In the genomic region with DNA sequence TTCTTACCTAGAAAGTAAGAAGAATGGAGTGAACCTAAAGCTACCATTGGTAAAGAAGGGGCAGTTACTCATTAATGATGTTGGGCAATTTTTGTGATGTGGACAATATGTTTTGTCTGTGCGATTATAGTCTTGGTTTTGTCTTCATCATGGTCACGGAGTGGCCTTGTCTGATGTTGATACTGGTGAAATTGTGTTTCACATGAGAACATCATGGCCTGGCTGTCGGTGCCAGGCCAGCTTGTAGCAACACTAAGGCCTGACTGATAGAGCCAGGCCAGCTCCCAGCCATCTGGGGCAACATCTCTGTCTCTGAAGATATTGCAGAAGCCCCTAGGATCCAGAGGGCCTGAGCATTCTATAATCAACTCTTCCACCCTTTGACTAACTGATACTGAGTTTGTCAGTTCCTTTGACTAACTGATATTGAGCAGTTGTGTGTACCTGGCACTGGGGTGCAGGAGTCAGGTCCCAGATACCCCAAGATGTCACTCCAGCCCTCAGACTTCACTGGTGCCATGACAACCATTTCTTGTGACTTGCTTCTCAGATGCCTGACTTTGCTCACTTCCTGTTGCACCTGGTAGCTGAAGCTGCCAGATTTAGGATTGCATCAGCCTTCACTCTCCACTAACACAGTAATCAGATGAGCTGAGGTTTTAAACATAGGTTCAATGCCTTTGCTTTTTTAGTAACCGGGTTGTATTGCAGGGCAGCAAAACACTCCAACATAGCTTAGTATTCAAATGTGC, we compare ENCODE assay signal across 8 cellular contexts.
DNase-seq lines count a peak whose midpoint lies in the region; ATAC-seq, FAIRE-seq and TF ChIP-seq lines count a peak whose summit lies in the region.

No MANE protein-coding gene starts in this region.

- TF ChIP-seq CTCF in GM10266 (IDR thresholded peaks at IDR 0.05; ENCODE audit: control insufficient read depth, insufficient read depth, low read depth, missing control alignments) (no peak), GM20000 (IDR thresholded peaks at IDR 0.05; ENCODE audit: extremely low read depth, missing control alignments) (no peak), bronchial epithelial cell (IDR thresholded peaks at IDR 0.05; ENCODE audit: insufficient read depth, low read length, severe bottlenecking) (no peak)

- H3K4me3 ChIP-seq in bronchial epithelial cell (ENCODE audit: low read depth, low read length), result no peak overlapping the region

- peak; percentile 66 for FAIRE-seq in bronchial epithelial cell (lab: Jason Lieb, UNC)

- no peaks in the 10 kb centered on the region for H3K27me3 ChIP-seq in bronchial epithelial cell (ENCODE audit: control insufficient read depth, insufficient read depth, low read length)

- DNase-seq in GM10266 (ENCODE audit: extremely low spot score), result peak; percentile 71
- DNase-seq in GM20000 (ENCODE audit: low spot score), result peak; percentile 72
- peak; percentile 44 for DNase-seq in bronchial epithelial cell (ENCODE audit: low read depth)
- DNase-seq in NCI-H1930 (lab: John Stamatoyannopoulos, UW), result no peak
- no peak for DNase-seq in foreskin melanocyte
- no peak for DNase-seq in amniotic stem cell (lab: John Stamatoyannopoulos, UW)
- DNase-seq in COLO829 (ENCODE audit: low spot score), result no peak

- peak; percentile 83 for ATAC-seq in HG03469 (IDR thresholded peaks at IDR 0.05; ENCODE audit: unreplicated experiment)

- H3K36me3 ChIP-seq in bronchial epithelial cell (ENCODE audit: control insufficient read depth, insufficient read depth, low read length), result no peaks in the 10 kb centered on the region

Comparison
In these comparisons a context has a peak if more than half of its experiments do, and no peak if none do; other contexts are left out.
1. DNase-seq: peak in GM10266 (single experiment), GM20000 (single experiment) and bronchial epithelial cell (single experiment); none in NCI-H1930 (0 of 2), foreskin melanocyte (single experiment), amniotic stem cell (single experiment) and COLO829 (single experiment).